ENCODE assay signal across 10 cellular contexts in the genomic region with DNA sequence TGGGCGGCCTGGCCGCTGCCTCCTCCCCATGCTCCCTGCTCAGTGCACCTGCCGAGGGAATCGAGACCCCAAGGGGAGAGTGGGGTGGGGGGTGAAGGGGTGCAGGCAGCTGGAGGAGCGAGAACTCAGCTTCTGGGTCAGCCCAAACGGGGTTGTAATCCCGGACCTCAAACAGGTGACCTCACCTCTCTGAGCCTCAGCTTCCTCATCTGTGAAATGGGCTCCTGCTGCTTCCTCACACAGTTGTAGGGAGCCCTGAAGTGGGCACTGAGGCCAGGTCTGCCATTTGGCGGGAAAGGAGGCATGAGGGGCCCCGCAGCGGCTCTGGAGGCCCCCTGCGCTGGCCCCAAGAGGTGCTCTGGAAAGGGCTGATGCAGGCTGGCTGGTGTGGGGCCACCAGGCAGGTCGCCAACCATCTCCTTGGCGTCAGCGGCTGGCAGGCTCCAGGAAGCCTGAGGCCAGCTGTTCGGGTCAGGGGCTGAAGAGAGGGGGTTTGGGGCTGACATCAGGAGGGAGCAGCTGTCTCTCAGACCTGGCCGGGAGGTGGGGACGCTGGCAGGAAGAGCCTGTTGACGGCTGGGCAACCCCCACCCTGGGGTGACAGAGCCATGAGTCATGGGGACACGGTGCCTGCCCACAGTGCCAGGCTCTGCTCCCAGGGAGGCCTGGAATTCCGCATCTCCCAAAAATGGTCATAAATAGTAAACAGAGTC. TPM values are rescaled to one million over a fixed set of nuclear protein-coding genes. Genes with fewer than 3 reads are reported as not detected.
DNase-seq lines count a peak whose midpoint lies in the region; ATAC-seq and TF ChIP-seq lines count a peak whose summit lies in the region.
"Had no signal": no experiment of that assay in that cellular context is flagged by ENCODE, and none has a peak within 500 bp of the region (broad histone marks: within the 10 kb centered on the region; RNA-seq: fewer than 3 reads in every experiment).

No MANE protein-coding gene starts in this region.

- peak overlapping the region; percentile 65 for H3K4me2 ChIP-seq in SK-N-SH

- H3F3A ChIP-seq in SK-N-SH (replicated peaks; ENCODE audit: insufficient read depth) = no peaks in the 10 kb centered on the region

- no peak for TF ChIP-seq CTCF in SK-N-SH (IDR thresholded peaks at IDR 0.05)

- TF ChIP-seq EP300 in SK-N-SH (IDR thresholded peaks at IDR 0.05; ENCODE audit: borderline replicate concordance in 1 of 2, low read depth in 1 of 2, low read length in 1 of 2) = peak in 1 of 2 experiments; percentile 73; a peak in 1 of 4 replicates

- no peaks in the 10 kb centered on the region for H3K27me3 ChIP-seq in SK-N-SH (ENCODE audit: insufficient read depth)

- no peaks in the 10 kb centered on the region for H3K9me2 ChIP-seq in SK-N-SH

- H2AFZ ChIP-seq in SK-N-SH (ENCODE audit: low read depth) = no peak overlapping the region

- H3K79me2 ChIP-seq in SK-N-SH (ENCODE audit: insufficient read depth) = no peaks in the 10 kb centered on the region

- peaks cover 5 to 10% of the 10 kb centered on the region in 2 experiments; a peak in 3 of 4 replicates for H3K4me1 ChIP-seq in SK-N-SH (ENCODE audit: control insufficient read depth in 1 of 2, insufficient read depth in 2 of 2, low read depth in 1 of 2, low read length in 1 of 2)

- POLR2A ChIA-PET in SK-N-SH (lab: Yijun Ruan, JAX) = no interaction called here

- no peaks in the 10 kb centered on the region for H4K20me1 ChIP-seq in SK-N-SH (ENCODE audit: insufficient read depth)

- 74% methylated on average over 4 of the region's 20 CpGs for WGBS in SK-N-SH (ENCODE audit: low lambda C conversion rate)

- no peaks in the 10 kb centered on the region for H3K36me3 ChIP-seq in SK-N-SH (replicated peaks in 1 of 2; ENCODE audit: control insufficient read depth in 1 of 2, insufficient read depth in 2 of 2, low read length in 1 of 2)

- intact Hi-C loops in Right ventricle myocardium superior (cut with DNase I) = loop anchor here (10.0 kb wide), 1 partner anchor 289 kb away; a partner anchor contains a TSS

- no peak overlapping the region for H3K9ac ChIP-seq in SK-N-SH

- H3K9me3 ChIP-seq in SK-N-SH = no peaks in the 10 kb centered on the region

- no peak for TF ChIP-seq RAD21 in SK-N-SH (IDR thresholded peaks at IDR 0.05; ENCODE audit: low read length)

- CTCF ChIA-PET in SK-N-SH (lab: Yijun Ruan, JAX) = interaction anchor here (1.4 kb wide), 1 partner anchor 11 kb away, joined by 4 read pairs; no protein-coding TSS in a partner anchor

- DNase-seq in AG08396 (ENCODE audit: low spot score) (peak; percentile 85), ELR (ENCODE audit: low read depth) (peak; percentile 77), SK-N-SH (no peak), Right ventricle myocardium superior (peak; percentile 67)
- no peak for DNase-seq in activated CD4-positive, alpha-beta T cell treated with anti-CD3 and anti-CD28 coated beads, Interleukin-2, amount 50 U/mL, for 1 hour
- DNase-seq: activated B cell treated with CpG ODN at 0.5 μM for 24 hours, NCI-H510A had no signal

- ATAC-seq in Right ventricle myocardium superior (ENCODE audit: poor library complexity) (peak; percentile 53), GM19324 (IDR thresholded peaks at IDR 0.05; ENCODE audit: low FRiP score, unreplicated experiment) (no peak), HG03039 (IDR thresholded peaks at IDR 0.05; ENCODE audit: unreplicated experiment) (no peak), GM21737 (IDR thresholded peaks at IDR 0.05; ENCODE audit: unreplicated experiment) (no peak)

- H3K4me3 ChIP-seq in SK-N-SH (ENCODE audit: low read depth in 2 of 2, low read length in 1 of 2) = no peak overlapping the region

- no peak overlapping the region for H3K27ac ChIP-seq in SK-N-SH (ENCODE audit: low read depth in 2 of 2, low read length in 1 of 2)

TF ChIP-seq in SK-N-SH, 30 proteins besides CTCF, POLR2A, EP300 and RAD21:
- peak; percentile 68 for TF ChIP-seq TEAD4 (IDR thresholded peaks at IDR 0.05; ENCODE audit: borderline replicate concordance, insufficient read depth)
- 0 out of 2 replicates have a peak, but pooled peaks have one; percentile 25 for TF ChIP-seq RXRA (IDR thresholded peaks at IDR 0.05; ENCODE audit: borderline replicate concordance, low read depth)
- TF ChIP-seq, protein P1, sequence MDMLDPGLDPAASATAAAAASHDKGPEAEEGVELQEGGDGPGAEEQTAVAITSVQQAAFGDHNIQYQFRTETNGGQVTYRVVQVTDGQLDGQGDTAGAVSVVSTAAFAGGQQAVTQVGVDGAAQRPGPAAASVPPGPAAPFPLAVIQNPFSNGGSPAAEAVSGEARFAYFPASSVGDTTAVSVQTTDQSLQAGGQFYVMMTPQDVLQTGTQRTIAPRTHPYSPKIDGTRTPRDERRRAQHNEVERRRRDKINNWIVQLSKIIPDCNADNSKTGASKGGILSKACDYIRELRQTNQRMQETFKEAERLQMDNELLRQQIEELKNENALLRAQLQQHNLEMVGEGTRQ (IDR thresholded peaks at IDR 0.05; ENCODE audit: borderline replicate concordance, low read depth, low read length) = no peak
- TF ChIP-seq, protein P2, sequence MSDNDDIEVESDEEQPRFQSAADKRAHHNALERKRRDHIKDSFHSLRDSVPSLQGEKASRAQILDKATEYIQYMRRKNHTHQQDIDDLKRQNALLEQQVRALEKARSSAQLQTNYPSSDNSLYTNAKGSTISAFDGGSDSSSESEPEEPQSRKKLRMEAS (IDR thresholded peaks at IDR 0.05; ENCODE audit: low read depth) = no peak
- no peak for TF ChIP-seq CHD2 (IDR thresholded peaks at IDR 0.05; ENCODE audit: low read length, partially characterized antibody)
- TF ChIP-seq NRF1 (IDR thresholded peaks at IDR 0.05; ENCODE audit: low read depth, low read length) = no peak
- TF ChIP-seq TAF1 (IDR thresholded peaks at IDR 0.05; ENCODE audit: borderline replicate concordance, low read depth, low read length) = no peak
- TF ChIP-seq TCF12 (IDR thresholded peaks at IDR 0.05) = peak; percentile 37; the same call in 1 of the 2 replicates
- TF ChIP-seq, protein P3, sequence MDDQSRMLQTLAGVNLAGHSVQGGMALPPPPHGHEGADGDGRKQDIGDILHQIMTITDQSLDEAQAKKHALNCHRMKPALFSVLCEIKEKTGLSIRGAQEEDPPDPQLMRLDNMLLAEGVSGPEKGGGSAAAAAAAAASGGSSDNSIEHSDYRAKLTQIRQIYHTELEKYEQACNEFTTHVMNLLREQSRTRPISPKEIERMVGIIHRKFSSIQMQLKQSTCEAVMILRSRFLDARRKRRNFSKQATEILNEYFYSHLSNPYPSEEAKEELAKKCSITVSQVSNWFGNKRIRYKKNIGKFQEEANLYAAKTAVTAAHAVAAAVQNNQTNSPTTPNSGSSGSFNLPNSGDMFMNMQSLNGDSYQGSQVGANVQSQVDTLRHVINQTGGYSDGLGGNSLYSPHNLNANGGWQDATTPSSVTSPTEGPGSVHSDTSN (IDR thresholded peaks at IDR 0.05) = peak; percentile 50
- TF ChIP-seq, protein P4, sequence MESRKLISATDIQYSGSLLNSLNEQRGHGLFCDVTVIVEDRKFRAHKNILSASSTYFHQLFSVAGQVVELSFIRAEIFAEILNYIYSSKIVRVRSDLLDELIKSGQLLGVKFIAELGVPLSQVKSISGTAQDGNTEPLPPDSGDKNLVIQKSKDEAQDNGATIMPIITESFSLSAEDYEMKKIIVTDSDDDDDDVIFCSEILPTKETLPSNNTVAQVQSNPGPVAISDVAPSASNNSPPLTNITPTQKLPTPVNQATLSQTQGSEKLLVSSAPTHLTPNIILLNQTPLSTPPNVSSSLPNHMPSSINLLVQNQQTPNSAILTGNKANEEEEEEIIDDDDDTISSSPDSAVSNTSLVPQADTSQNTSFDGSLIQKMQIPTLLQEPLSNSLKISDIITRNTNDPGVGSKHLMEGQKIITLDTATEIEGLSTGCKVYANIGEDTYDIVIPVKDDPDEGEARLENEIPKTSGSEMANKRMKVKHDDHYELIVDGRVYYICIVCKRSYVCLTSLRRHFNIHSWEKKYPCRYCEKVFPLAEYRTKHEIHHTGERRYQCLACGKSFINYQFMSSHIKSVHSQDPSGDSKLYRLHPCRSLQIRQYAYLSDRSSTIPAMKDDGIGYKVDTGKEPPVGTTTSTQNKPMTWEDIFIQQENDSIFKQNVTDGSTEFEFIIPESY (IDR thresholded peaks at IDR 0.05; ENCODE audit: borderline replicate concordance, low read depth) = no peak
- peak; percentile 90 for TF ChIP-seq FOSL2 (IDR thresholded peaks at IDR 0.05; ENCODE audit: borderline replicate concordance, low read depth)
- TF ChIP-seq NFIC (IDR thresholded peaks at IDR 0.05; ENCODE audit: borderline replicate concordance) = peak; percentile 49; the same call in 1 of the 2 replicates
- TF ChIP-seq RCOR1 (IDR thresholded peaks at IDR 0.05; ENCODE audit: low read length) = no peak
- no peak for TF ChIP-seq EZH2phosphoT487 (IDR thresholded peaks at IDR 0.05; ENCODE audit: borderline replicate concordance, low read depth)

RNA-seq across cellular contexts. Expression of a gene that starts 4.9 kb away (rescaled TPM):
- polyA plus RNA-seq in SK-N-SH (2012; rRNA removed) = not detected in 2 replicates
- not detected in 2 replicates for polyA plus RNA-seq in SK-N-SH (2012; cell fraction: cytosol; rRNA removed)
- polyA plus RNA-seq in SK-N-SH (2012; cell fraction: nucleus; rRNA removed) = not detected in 2 replicates
- 20.0 TPM for total RNA-seq in Right ventricle myocardium superior
- total RNA-seq: activated B cell treated with CpG ODN at 0.5 μM for 24 hours had no signal

RNA-seq across cellular contexts. Expression of a gene that starts 15.4 kb away (rescaled TPM):
- polyA plus RNA-seq in SK-N-SH (2012; rRNA removed) = 1.3 and 1.5 TPM in 2 replicates
- polyA plus RNA-seq in SK-N-SH (2012; cell fraction: cytosol; rRNA removed) = 0.58 and 1.2 TPM in 2 replicates
- polyA plus RNA-seq in SK-N-SH (2012; cell fraction: nucleus; rRNA removed) = 2.6 TPM in 2 replicates
- not detected for total RNA-seq in Right ventricle myocardium superior
- total RNA-seq: activated B cell treated with CpG ODN at 0.5 μM for 24 hours had no signal

RNA-seq across cellular contexts. Expression of a gene that starts 43.3 kb away (rescaled TPM):
- 0.03 and 0.05 TPM in 2 replicates for polyA plus RNA-seq in SK-N-SH (2012; rRNA removed)
- not detected in 2 replicates for polyA plus RNA-seq in SK-N-SH (2012; cell fraction: cytosol; rRNA removed)
- polyA plus RNA-seq in SK-N-SH (2012; cell fraction: nucleus; rRNA removed) = 0.07 and 0.08 TPM in 2 replicates
- total RNA-seq in Right ventricle myocardium superior = not detected

Comparison
In these comparisons a context has a peak if more than half of its experiments do, and no peak if none do; other contexts are left out.
1. DNase-seq: peak in AG08396 (single experiment), ELR (single experiment) and Right ventricle myocardium superior (single experiment); none in SK-N-SH (single experiment) and activated CD4-positive, alpha-beta T cell treated with anti-CD3 and anti-CD28 coated beads, Interleukin-2, amount 50 U/mL, for 1 hour (single experiment).